In genomic region chr14:73372529-73372928, GRCh38 we compare ENCODE assay signal across 19 cellular contexts.
"Had no signal": no experiment of that assay in that cellular context is flagged by ENCODE, and none has a peak within 500 bp of the region (broad histone marks: within the 10 kb centered on the region; RNA-seq: fewer than 3 reads in every experiment).

No MANE protein-coding gene starts in this region.

- DNase-seq: effector CD4-positive, alpha-beta T cell; endodermal cell; foreskin melanocyte; heart left ventricle; hippocampal formation; islet precursor cell; left lung; lower lobe of right lung; mesenchymal stem cell; midbrain; nucleus accumbens; ovary; right cardiac atrium; stimulated activated CD4-positive, alpha-beta T cell treated with anti-CD3 and anti-CD28 coated beads, Interleukin-2, amount 100 ng/mL, for 48 hours; stimulated activated naive B cell treated with anti-CD40 and anti-IgM and Interleukin-4, amounts not matched to agents 10 μg/mL and 1 μg/mL and 100 μg/mL, for 72 hours; trophoblast cell had no signal

- H3K36me3 Mint-ChIP-seq: natural killer cell treated with Interleukin-12 subunit alpha and Interleukin-12 subunit beta and Interleukin-15 and Interleukin-18, amount 100 ng/mL, for 72 hours; neural progenitor cell had no signal

- ATAC-seq: heart left ventricle; left lung; lower lobe of right lung; natural killer cell treated with Interleukin-12 subunit alpha and Interleukin-12 subunit beta and Interleukin-15 and Interleukin-18, amount 100 ng/mL, for 72 hours; right cardiac atrium; stimulated activated naive B cell treated with anti-CD40 and anti-IgM and Interleukin-4, amounts not matched to agents 10 μg/mL and 1 μg/mL and 100 μg/mL, for 72 hours had no signal

- H3K27ac Mint-ChIP-seq: endodermal cell; natural killer cell treated with Interleukin-12 subunit alpha and Interleukin-12 subunit beta and Interleukin-15 and Interleukin-18, amount 100 ng/mL, for 72 hours; neural progenitor cell; progenitor cell of endocrine pancreas; stimulated activated naive B cell treated with anti-CD40 and anti-IgM and Interleukin-4, amounts not matched to agents 10 μg/mL and 1 μg/mL and 100 μg/mL, for 72 hours had no signal

- H3K9me3 Mint-ChIP-seq: endodermal cell; natural killer cell treated with Interleukin-12 subunit alpha and Interleukin-12 subunit beta and Interleukin-15 and Interleukin-18, amount 100 ng/mL, for 72 hours; neural progenitor cell; stimulated activated naive B cell treated with anti-CD40 and anti-IgM and Interleukin-4, amounts not matched to agents 10 μg/mL and 1 μg/mL and 100 μg/mL, for 72 hours had no signal

- H3K4me3 Mint-ChIP-seq: endodermal cell; natural killer cell treated with Interleukin-12 subunit alpha and Interleukin-12 subunit beta and Interleukin-15 and Interleukin-18, amount 100 ng/mL, for 72 hours; neural progenitor cell; stimulated activated naive B cell treated with anti-CD40 and anti-IgM and Interleukin-4, amounts not matched to agents 10 μg/mL and 1 μg/mL and 100 μg/mL, for 72 hours had no signal

- H3K27me3 Mint-ChIP-seq: natural killer cell treated with Interleukin-12 subunit alpha and Interleukin-12 subunit beta and Interleukin-15 and Interleukin-18, amount 100 ng/mL, for 72 hours; progenitor cell of endocrine pancreas; stimulated activated naive B cell treated with anti-CD40 and anti-IgM and Interleukin-4, amounts not matched to agents 10 μg/mL and 1 μg/mL and 100 μg/mL, for 72 hours had no signal

- H3K4me1 Mint-ChIP-seq: endodermal cell, neural progenitor cell had no signal
